1 cellular context compared by ENCODE assay signal in the genomic region with DNA sequence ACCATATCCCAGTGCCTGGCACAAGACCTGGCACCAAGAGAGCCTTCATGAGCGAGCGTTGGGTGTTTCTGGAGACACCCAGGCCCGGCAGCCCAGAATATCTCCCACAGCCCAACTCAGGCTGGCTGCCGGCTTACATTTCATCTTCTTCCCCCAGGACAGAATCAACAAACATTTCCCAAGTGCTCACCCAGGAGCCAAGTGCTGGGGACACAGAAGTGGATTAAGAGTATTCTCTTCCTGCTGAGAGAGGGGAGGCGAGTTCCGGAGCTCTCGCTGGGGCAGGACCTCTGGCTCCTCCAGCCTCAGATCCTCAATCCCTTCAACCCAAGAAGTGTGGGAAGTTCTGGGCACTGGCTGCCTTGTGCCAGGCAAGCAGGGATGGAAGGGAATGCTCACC.
TF ChIP-seq lines count a peak whose summit lies in the region.

No MANE protein-coding gene starts in this region.

TF ChIP-seq in H1, 55 proteins besides CTCF, POLR2A, EP300 and RAD21:
- TF ChIP-seq SIRT6 (IDR thresholded peaks at IDR 0.05; ENCODE audit: low read length) (no peak), JUN (IDR thresholded peaks at IDR 0.05; ENCODE audit: low read depth, low read length) (no peak), CTBP2 (IDR thresholded peaks at IDR 0.05; ENCODE audit: borderline replicate concordance, insufficient read depth, insufficient read length, low read length) (no peak), TAF7 (optimal IDR thresholded peaks at IDR 0.05; ENCODE audit: borderline replicate concordance, low read depth, low read length) (no peak)
